In genomic region chr16:11585460-11586374, GRCh38 we compare ENCODE assay signal across 8 cellular contexts. TPM values are rescaled to one million over a fixed set of nuclear protein-coding genes. Genes with fewer than 3 reads are reported as not detected.
A peak's percentile ranks its signal among the peaks of the same experiment; 100 is the strongest.
DNase-seq lines count a peak whose midpoint lies in the region; ATAC-seq and TF ChIP-seq lines count a peak whose summit lies in the region.

No MANE protein-coding gene starts in this region.

- H3K36me3 Mint-ChIP-seq in Calu3 (ENCODE audit: insufficient read depth, unreplicated experiment): peaks cover 71% of the 10 kb centered on the region
- H3K36me3 Mint-ChIP-seq in activated CD4-positive, alpha-beta memory T cell treated with anti-CD3 and anti-CD28 coated beads for 36 hours: peaks cover 17% of the 10 kb centered on the region

- TF ChIP-seq CTCF in Calu3 (IDR thresholded peaks at IDR 0.05; ENCODE audit: unreplicated experiment) (no peak), fibroblast of lung (conservative IDR thresholded peaks at IDR 0.05 in 1 of 2, IDR thresholded peaks at IDR 0.05 in 1 of 2; ENCODE audit: low read depth in 1 of 2, low read length in 2 of 2) (no peak), neutrophil (IDR thresholded peaks at IDR 0.05) (peak; percentile 13)

- peak overlapping the region; percentile 80 for H3K27ac Mint-ChIP-seq in Calu3 (ENCODE audit: unreplicated experiment)
- peak overlapping the region; percentile 88 for H3K27ac Mint-ChIP-seq in activated CD4-positive, alpha-beta memory T cell treated with anti-CD3 and anti-CD28 coated beads for 36 hours

- no peaks in the 10 kb centered on the region for H3K27me3 Mint-ChIP-seq in Calu3 (ENCODE audit: unreplicated experiment)
- H3K27me3 Mint-ChIP-seq in activated CD4-positive, alpha-beta memory T cell treated with anti-CD3 and anti-CD28 coated beads for 36 hours: no peaks in the 10 kb centered on the region

- DNase-seq in Calu3 (peak; percentile 42), fibroblast of lung (ENCODE audit: low read depth in 2 of 2) (peak in 1 of 2 donors; percentile 38), NCI-H146 treated with DMSO at 0.1 percent for 48 hours (lab: John Stamatoyannopoulos, UW; ENCODE audit: unreplicated experiment) (no peak), GM19240 (ENCODE audit: insufficient read length, low spot score) (no peak)
- DNase-seq in activated CD4-positive, alpha-beta memory T cell treated with anti-CD3 and anti-CD28 coated beads for 36 hours: peak; percentile 51

- H3K4me1 ChIP-seq in fibroblast of lung (ENCODE audit: control insufficient read depth, extremely low read depth, insufficient read depth, low read length): peaks cover 9% of the 10 kb centered on the region
- H3K4me1 ChIP-seq in neutrophil (ENCODE audit: control insufficient read depth in 1 of 2, insufficient read depth in 1 of 2, low read depth in 1 of 2, low read length in 1 of 2): peaks cover 60 to 68% of the 10 kb centered on the region in 2 experiments

- H3K27me3 ChIP-seq in fibroblast of lung (ENCODE audit: control insufficient read depth, insufficient read depth, low read length) (peaks cover 2% of the 10 kb centered on the region), neutrophil (no peaks in the 10 kb centered on the region)

- H3K9me3 ChIP-seq in fibroblast of lung (ENCODE audit: control insufficient read depth, insufficient read depth, low read depth, low read length) (no peaks in the 10 kb centered on the region), neutrophil (no peaks in the 10 kb centered on the region)

- no peaks in the 10 kb centered on the region for H4K20me1 ChIP-seq in fibroblast of lung (ENCODE audit: control insufficient read depth, extremely low read depth, insufficient read depth, low read length)

- CTCF ChIA-PET in Calu3 (lab: Charles Lee): interaction anchor here (0.7 to 2.8 kb wide), 4 partner anchors 11 to 179 kb away, joined by 3 to 20 read pairs (median 4); no protein-coding TSS in a partner anchor
- CTCF ChIA-PET in activated CD4-positive, alpha-beta memory T cell treated with anti-CD3 and anti-CD28 coated beads for 36 hours (lab: Charles Lee): interaction anchor here (0.7 to 1.7 kb wide), 6 partner anchors 54 to 622 kb away, joined by 3 to 7 read pairs (median 4); partner anchors contain the start of gene ZC3H7A

- no peaks in the 10 kb centered on the region for H3K9me3 Mint-ChIP-seq in Calu3 (ENCODE audit: low read depth, unreplicated experiment)
- no peaks in the 10 kb centered on the region for H3K9me3 Mint-ChIP-seq in activated CD4-positive, alpha-beta memory T cell treated with anti-CD3 and anti-CD28 coated beads for 36 hours

- H3K79me2 ChIP-seq in fibroblast of lung (ENCODE audit: control insufficient read depth, insufficient read depth, low read length): peaks cover 40% of the 10 kb centered on the region

- H3K4me3 Mint-ChIP-seq in Calu3 (ENCODE audit: low read depth, unreplicated experiment): peak overlapping the region; percentile 77
- H3K4me3 Mint-ChIP-seq in activated CD4-positive, alpha-beta memory T cell treated with anti-CD3 and anti-CD28 coated beads for 36 hours: peak overlapping the region; percentile 90

- peaks cover 47% of the 10 kb centered on the region for H3K4me1 Mint-ChIP-seq in Calu3 (ENCODE audit: low read depth, unreplicated experiment)
- H3K4me1 Mint-ChIP-seq in activated CD4-positive, alpha-beta memory T cell treated with anti-CD3 and anti-CD28 coated beads for 36 hours (ENCODE audit: low read depth): peaks cover 42% of the 10 kb centered on the region

- H3K4me2 ChIP-seq in fibroblast of lung (ENCODE audit: extremely low read depth, insufficient read depth, low read length): peak overlapping the region; percentile 100

- H3K9ac ChIP-seq in fibroblast of lung (ENCODE audit: insufficient read depth, low read length): peak overlapping the region; percentile 85

- peak overlapping the region; percentile 80 for H3K27ac ChIP-seq in fibroblast of lung (ENCODE audit: insufficient read depth, low read length)
- peak overlapping the region; percentile 99 for H3K27ac ChIP-seq in neutrophil

- peak overlapping the region; percentile 24 for H2AFZ ChIP-seq in fibroblast of lung (ENCODE audit: low read length)

- peaks cover 2% of the 10 kb centered on the region for H3K36me3 ChIP-seq in fibroblast of lung (ENCODE audit: control insufficient read depth, insufficient read depth, low read length)
- H3K36me3 ChIP-seq in neutrophil: peaks cover 25% of the 10 kb centered on the region

- POLR2A ChIA-PET in activated CD4-positive, alpha-beta memory T cell treated with anti-CD3 and anti-CD28 coated beads for 36 hours (lab: Charles Lee): interaction anchor here (0.7 to 1.7 kb wide), 7 partner anchors 9 to 622 kb away, joined by 3 to 5 read pairs (median 4); partner anchors contain the start of gene TXNDC11

- no TSS peak for BruUV-seq in Calu3 (replicated peaks; lab: Mats Ljungman, UMichigan)

- peak; percentile 9 for ATAC-seq in HG02981 (IDR thresholded peaks at IDR 0.05; ENCODE audit: unreplicated experiment)
- ATAC-seq in HG03469 (IDR thresholded peaks at IDR 0.05; ENCODE audit: unreplicated experiment): no peak

- H3K4me3 ChIP-seq in fibroblast of lung (replicated peaks in 1 of 4; ENCODE audit: control extremely low read depth in 1 of 4, insufficient read depth in 1 of 4, low read depth in 3 of 4, low read length in 4 of 4): peak overlapping the region; percentile 73 to 87 (median 86)
- H3K4me3 ChIP-seq in neutrophil (ENCODE audit: low read depth in 1 of 2, low read length in 1 of 2): peak overlapping the region; percentile 93 to 94

- intact Hi-C loops in Calu3 (cut with micrococcal nuclease; ENCODE audit: unreplicated experiment): loop anchor here (2.0 kb wide), 1 partner anchor 27 kb away; no protein-coding TSS in a partner anchor
- intact Hi-C loops in activated CD4-positive, alpha-beta memory T cell treated with anti-CD3 and anti-CD28 coated beads for 36 hours (cut with micrococcal nuclease): loop anchor here (5.0 kb wide), 1 partner anchor 212 kb away; the partner anchor contains the start of gene ZC3H7A

RNA-seq across cellular contexts. Expression of gene LITAF, which starts 1.0 kb away (rescaled TPM):
- total RNA-seq in Calu3 (2022): 328 and 443 TPM in 2 replicates
- total RNA-seq in activated CD4-positive, alpha-beta memory T cell treated with anti-CD3 and anti-CD28 coated beads for 36 hours: 100 to 1,000 TPM; 130 to 134 TPM
- total RNA-seq in fibroblast of lung: 70.9 and 79.6 TPM in 2 replicates
- 128 and 162 TPM in 2 replicates for polyA plus RNA-seq in fibroblast of lung
- polyA plus RNA-seq in fibroblast of lung (2012): 108 and 157 TPM in 2 replicates
- polyA minus RNA-seq in fibroblast of lung (ENCODE audit: low replicate concordance): 291 and 341 TPM in 2 replicates

Comparison
In these comparisons a context has a peak if more than half of its experiments do, and no peak if none do; other contexts are left out.
1. DNase-seq: peak in Calu3 (single experiment) and activated CD4-positive, alpha-beta memory T cell treated with anti-CD3 and anti-CD28 coated beads for 36 hours (single experiment); none in NCI-H146 treated with DMSO at 0.1 percent for 48 hours (single experiment) and GM19240 (single experiment).